ENCODE assay signal across 9 cellular contexts in genomic region chr13:21672811-21673591, GRCh38. TPM values are rescaled to one million over a fixed set of nuclear protein-coding genes. Genes with fewer than 3 reads are reported as not detected.
DNase-seq lines count a peak whose midpoint lies in the region; ATAC-seq and TF ChIP-seq lines count a peak whose summit lies in the region.
"Had no signal": no experiment of that assay in that cellular context is flagged by ENCODE, and none has a peak within 500 bp of the region (broad histone marks: within the 10 kb centered on the region; RNA-seq: fewer than 3 reads in every experiment).

No MANE protein-coding gene starts in this region.

- peak overlapping the region; percentile 97 for H3K4me2 ChIP-seq in OCI-LY7 (ENCODE audit: low read length)

- H3K4me1 ChIP-seq in OCI-LY7 (ENCODE audit: insufficient read depth, low read length, poor library complexity, severe bottlenecking) = peaks cover 48% of the 10 kb centered on the region
- H3K4me1 ChIP-seq in esophagus muscularis mucosa = peaks cover 46 to 75% (median 66%) of the 10 kb centered on the region in 4 donors
- peaks cover 24 to 38% of the 10 kb centered on the region in 2 donors for H3K4me1 ChIP-seq in gastrocnemius medialis

- 14% methylated on average over 24 of the region's 24 CpGs for WGBS in esophagus muscularis mucosa

- no peak for TF ChIP-seq EP300 in esophagus muscularis mucosa (IDR thresholded peaks at IDR 0.05)

- no peak for TF ChIP-seq POLR2A in esophagus muscularis mucosa (IDR thresholded peaks at IDR 0.05; ENCODE audit: low read depth)
- no peak for TF ChIP-seq POLR2A in gastrocnemius medialis (IDR thresholded peaks at IDR 0.05)

- H4K20me1 ChIP-seq in OCI-LY7 (ENCODE audit: insufficient read depth, low read length) = peaks cover 16% of the 10 kb centered on the region; the same call in 1 of the 2 replicates

- in situ Hi-C loops in gastrocnemius medialis (cut with MboI; ENCODE audit: low sequenced_read_pairs in 4 of 4) = no loop called here

- BruUV-seq in OCI-LY7 (replicated peaks; lab: Mats Ljungman, UMichigan) = no TSS peak

- H3K27ac ChIP-seq in OCI-LY7 (ENCODE audit: low read depth, low read length, poor library complexity, severe bottlenecking) (peak overlapping the region; percentile 65), esophagus muscularis mucosa (replicated peaks in 1 of 4) (no peak overlapping the region), gastrocnemius medialis (peak overlapping the region in 3 of 4 donors; percentile 50 to 80 (median 75))

- H3K9me2 ChIP-seq in OCI-LY7 (ENCODE audit: insufficient read depth, low read length) = no peaks in the 10 kb centered on the region

- intact Hi-C loops in OCI-LY7 (cut with micrococcal nuclease; ENCODE audit: unreplicated experiment) (loop anchor here (5.0 to 10.0 kb wide), 4 partner anchors 216 to 1702 kb away; partner anchors contain the start of genes MRPL57, SKA3 and ZDHHC20), esophagus muscularis mucosa (cut with DNase I) (no loop called here), gastrocnemius medialis (cut with DNase I; ENCODE audit: low total_unique reads) (loop anchor here (5.0 kb wide), 1 partner anchor 1509 kb away; the partner anchor contains the start of gene SGCG)

- POLR2A ChIA-PET in OCI-LY7 (lab: Charles Lee) = interaction anchor here (0.5 to 2.1 kb wide), 6 partner anchors 12 to 1995 kb away, joined by 3 to 7 read pairs (median 4); partner anchors contain the start of gene MICU2

- H3K36me3 ChIP-seq in OCI-LY7 (ENCODE audit: insufficient read depth, low read length) (no peaks in the 10 kb centered on the region), esophagus muscularis mucosa (no peaks in the 10 kb centered on the region), gastrocnemius medialis (no peaks in the 10 kb centered on the region)

- no peaks in the 10 kb centered on the region for H3K79me2 ChIP-seq in OCI-LY7 (ENCODE audit: insufficient read depth, low read depth, low read length)

- H3K27me3 ChIP-seq in esophagus muscularis mucosa = peaks cover 0 to 86% (median 44%) of the 10 kb centered on the region in 4 donors
- peaks cover 11 to 36% (median 22%) of the 10 kb centered on the region in 3 donors for H3K27me3 ChIP-seq in gastrocnemius medialis

- H2AFZ ChIP-seq in OCI-LY7 (ENCODE audit: low read length) = peak overlapping the region; percentile 89

- DNase-seq in DMS153 treated with DMSO at 0.1 percent for 48 hours (lab: John Stamatoyannopoulos, UW; ENCODE audit: unreplicated experiment) (peak; percentile 21), DMS153 (lab: John Stamatoyannopoulos, UW) (no peak), OCI-LY7 (ENCODE audit: low spot score) (no peak), esophagus muscularis mucosa (ENCODE audit: extremely low spot score) (no peak), gastrocnemius medialis (no peak), DMS114 treated with DMSO at 0.1 percent for 48 hours (lab: John Stamatoyannopoulos, UW; ENCODE audit: unreplicated experiment) (no peak), NCI-H2029 (lab: John Stamatoyannopoulos, UW) (no peak), NCI-H146 (lab: John Stamatoyannopoulos, UW) (no peak)

- CTCF ChIA-PET in OCI-LY7 (lab: Charles Lee; ENCODE audit: unreplicated experiment) = no interaction called here

- TF ChIP-seq CTCF in OCI-LY7 (conservative IDR thresholded peaks at IDR 0.05; ENCODE audit: low read length) (peak; percentile 27; the same call in 1 of the 2 replicates), esophagus muscularis mucosa (IDR thresholded peaks at IDR 0.05) (no peak), gastrocnemius medialis (IDR thresholded peaks at IDR 0.05 in 4 of 5, conservative IDR thresholded peaks at IDR 0.05 in 1 of 5) (no peak)

- H3K9me3 ChIP-seq in OCI-LY7 (ENCODE audit: low read length) = no peaks in the 10 kb centered on the region
- no peaks in the 10 kb centered on the region for H3K9me3 ChIP-seq in esophagus muscularis mucosa
- H3K9me3 ChIP-seq in gastrocnemius medialis = no peaks in the 10 kb centered on the region

- no peak for ATAC-seq in gastrocnemius medialis

- H3K4me3 ChIP-seq in OCI-LY7 (ENCODE audit: low read depth, low read length, poor library complexity, severe bottlenecking) (peak overlapping the region; percentile 90), esophagus muscularis mucosa (peak overlapping the region; percentile 60 to 77 (median 66)), gastrocnemius medialis (peak overlapping the region; percentile 39 to 83 (median 72))

RNA-seq across cellular contexts. Expression of gene FGF9, which starts 2.1 kb away (rescaled TPM):
- total RNA-seq in OCI-LY7 (2014; rRNA removed; shearing (Covaris generic)) = 2.2 and 4.7 TPM in 2 replicates
- total RNA-seq in OCI-LY7 (2022) (11.4 and 14.4 TPM in 2 replicates), esophagus muscularis mucosa (1 to 10 TPM in 3 of 4 donors, under 1 TPM in 1; 0.50 to 1.9 (median 1.5) TPM), gastrocnemius medialis (under 1 TPM in 3 of 4 donors, not detected in 1; 0.16 to 0.38 (median 0.25) TPM)
- total RNA-seq: T-helper 1 cell treated with Interleukin-12 subunit alpha and Interleukin-12 subunit beta and Interleukin-4 antibody, amounts not matched to agents 30 ng/mL and 1 ng/mL, for 36 hours had no signal

Comparison
In these comparisons a context has a peak if more than half of its experiments do, and no peak if none do; other contexts are left out.
1. H3K27ac ChIP-seq: peak in OCI-LY7 (single experiment) and gastrocnemius medialis (3 of 4); none in esophagus muscularis mucosa (0 of 4).
2. Peak in every context shown above with its lines, with median percentiles within 50 percentile points of each other: H3K4me3 ChIP-seq.